Comparison of ENCODE assay signal across 27 cellular contexts in the genomic region with DNA sequence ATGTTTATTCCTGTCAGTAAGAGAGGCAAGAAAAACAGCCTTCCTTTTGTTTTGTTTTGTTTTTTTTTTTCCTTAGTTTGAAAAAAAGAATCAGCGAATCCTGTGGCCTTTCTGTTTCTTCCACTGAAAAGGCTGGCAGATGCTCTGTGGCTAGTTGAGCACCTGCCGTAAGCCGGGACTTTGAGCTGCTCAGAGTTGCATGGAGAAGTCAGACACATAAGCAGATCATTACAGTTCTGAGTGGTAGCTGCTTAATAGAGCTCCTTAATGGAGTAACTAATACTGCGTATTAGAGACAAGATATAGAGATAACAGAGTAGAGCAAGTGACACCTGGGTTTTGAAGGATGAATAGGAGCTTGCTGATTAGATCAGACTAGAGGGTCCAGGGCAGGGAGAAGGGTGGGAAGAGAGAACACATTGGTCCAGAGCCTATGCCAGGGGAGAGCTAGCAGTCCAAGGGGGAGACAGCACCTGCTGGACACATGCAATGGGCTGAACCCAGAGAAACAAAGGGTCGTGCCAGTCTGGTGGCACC.
DNase-seq lines count a peak whose midpoint lies in the region; ATAC-seq and TF ChIP-seq lines count a peak whose summit lies in the region.
"Had no signal": no experiment of that assay in that cellular context is flagged by ENCODE, and none has a peak within 500 bp of the region (broad histone marks: within the 10 kb centered on the region; RNA-seq: fewer than 3 reads in every experiment).

No MANE protein-coding gene starts in this region.

- H3K4me1 ChIP-seq in body of pancreas (peaks cover 28% of the 10 kb centered on the region), psoas muscle (peaks cover 40% of the 10 kb centered on the region)

- H3K9me3 ChIP-seq in body of pancreas (no peaks in the 10 kb centered on the region), psoas muscle (no peaks in the 10 kb centered on the region)
- H3K9me3 ChIP-seq: testis had no signal

- H3K27me3 Mint-ChIP-seq in activated T-cell treated with anti-CD3 and anti-CD28 coated beads, Interleukin-2, amount 50 U/mL, for 4 hours (ENCODE audit: low read depth), result peaks cover 22% of the 10 kb centered on the region

- ATAC-seq in body of pancreas, result no peak
- ATAC-seq in psoas muscle, result no peak
- no peak for ATAC-seq in activated T-cell treated with anti-CD3 and anti-CD28 coated beads, Interleukin-2, amount 50 U/mL, for 4 hours
- ATAC-seq in HG02973 (IDR thresholded peaks at IDR 0.05; ENCODE audit: unreplicated experiment), result no peak
- ATAC-seq: GM23338; HepG2; stimulated activated naive CD8-positive, alpha-beta T cell treated with anti-CD3 and anti-CD28 coated beads, Interleukin-15, Interleukin-2, amounts not matched to agents 100 U/mL and 50 U/mL, for 24 hours had no signal

- H3K36me3 ChIP-seq in body of pancreas (replicated peaks in 1 of 2; ENCODE audit: insufficient read depth in 1 of 2, low read depth in 2 of 2), result no peaks in the 10 kb centered on the region
- H3K36me3 ChIP-seq in psoas muscle (ENCODE audit: insufficient read depth in 1 of 2, low read depth in 1 of 2), result no peaks in the 10 kb centered on the region
- H3K36me3 ChIP-seq: brain microvascular endothelial cell had no signal

- TF ChIP-seq CTCF in body of pancreas (IDR thresholded peaks at IDR 0.05) (no peak), psoas muscle (IDR thresholded peaks at IDR 0.05) (no peak)

- no peak for TF ChIP-seq POLR2A in body of pancreas (IDR thresholded peaks at IDR 0.05)

- peak; percentile 35 for DNase-seq in NCI-H1694 (lab: John Stamatoyannopoulos, UW)
- no peak for DNase-seq in NCI-H1694 treated with DMSO at 0.1 percent for 48 hours (lab: John Stamatoyannopoulos, UW)
- peak; percentile 25 for DNase-seq in LHCN-M2 (ENCODE audit: low read depth)
- no peak for DNase-seq in body of pancreas
- DNase-seq in psoas muscle, result no peak
- DNase-seq in activated T-cell treated with anti-CD3 and anti-CD28 coated beads, Interleukin-2, amount 50 U/mL, for 4 hours, result no peak
- no peak for DNase-seq in NCI-H187 (lab: John Stamatoyannopoulos, UW)
- DNase-seq: 8988T; activated CD4-positive, alpha-beta T cell treated with anti-CD3 and anti-CD28 coated beads for 48 hours; activated naive CD4-positive, alpha-beta T cell; activated T-cell treated with anti-CD3 and anti-CD28 coated beads, Interleukin-2, amount 50 U/mL, for 24 hours; brain microvascular endothelial cell; CD4-positive, alpha-beta T cell; effector CD8-positive, alpha-beta T cell; erythroblast; Karpas-422; mammary epithelial cell; NCI-H1436; posterior cingulate gyrus; RPMI8226; stimulated activated naive CD8-positive, alpha-beta T cell treated with anti-CD3 and anti-CD28 coated beads, Interleukin-15, Interleukin-2, amounts not matched to agents 100 U/mL and 50 U/mL, for 24 hours; T-helper 2 cell; testis had no signal

- WGBS in body of pancreas, 2 donors, result 82 to 86% methylated on average over 5 of the region's 5 CpGs
- WGBS in psoas muscle, 3 donors, result 81 to 84% (median 81%) methylated on average over 5 of the region's 5 CpGs

- no peaks in the 10 kb centered on the region for H3K27me3 ChIP-seq in body of pancreas
- H3K27me3 ChIP-seq in psoas muscle (ENCODE audit: insufficient read depth in 3 of 3, low read length in 2 of 3), result no peaks in the 10 kb centered on the region
- H3K27me3 ChIP-seq: brain microvascular endothelial cell, testis had no signal

- peak overlapping the region in 3 of 4 donors; percentile 64 to 78 (median 75) for H3K27ac ChIP-seq in body of pancreas
- peak overlapping the region; percentile 89 for H3K27ac ChIP-seq in psoas muscle
- H3K27ac ChIP-seq: SK-N-MC, testis had no signal

- no peaks in the 10 kb centered on the region for H3K36me3 Mint-ChIP-seq in activated T-cell treated with anti-CD3 and anti-CD28 coated beads, Interleukin-2, amount 50 U/mL, for 4 hours (ENCODE audit: insufficient read depth)

- H3K4me3 ChIP-seq in body of pancreas (no peak overlapping the region), psoas muscle (no peak overlapping the region)
- H3K4me3 ChIP-seq: GM23338, SK-N-MC, testis had no signal

- intact Hi-C loops in body of pancreas (cut with DNase I) (no loop called here), psoas muscle (cut with DNase I) (no loop called here)

- H3K4me1 Mint-ChIP-seq in activated T-cell treated with anti-CD3 and anti-CD28 coated beads, Interleukin-2, amount 50 U/mL, for 4 hours (ENCODE audit: low read depth), result no peaks in the 10 kb centered on the region

- no peak overlapping the region for H3K4me3 Mint-ChIP-seq in activated T-cell treated with anti-CD3 and anti-CD28 coated beads, Interleukin-2, amount 50 U/mL, for 4 hours
- H3K4me3 Mint-ChIP-seq: activated T-cell treated with anti-CD3 and anti-CD28 coated beads, Interleukin-2, amount 50 U/mL, for 24 hours; CD4-positive, alpha-beta T cell; GM23338 had no signal

- H3K9me3 Mint-ChIP-seq in activated T-cell treated with anti-CD3 and anti-CD28 coated beads, Interleukin-2, amount 50 U/mL, for 4 hours, result no peaks in the 10 kb centered on the region
- H3K9me3 Mint-ChIP-seq: activated T-cell treated with anti-CD3 and anti-CD28 coated beads, Interleukin-2, amount 50 U/mL, for 24 hours; CD4-positive, alpha-beta T cell; GM23338 had no signal

Comparison
In these comparisons a context has a peak if more than half of its experiments do, and no peak if none do; other contexts are left out.
1. DNase-seq: peak in NCI-H1694 (single experiment) and LHCN-M2 (single experiment); none in NCI-H1694 treated with DMSO at 0.1 percent for 48 hours (single experiment), body of pancreas (0 of 4), psoas muscle (0 of 2), activated T-cell treated with anti-CD3 and anti-CD28 coated beads, Interleukin-2, amount 50 U/mL, for 4 hours (single experiment) and NCI-H187 (0 of 2).